Comparison of ENCODE assay signal across 29 cellular contexts in genomic region chr3:151686257-151686656, GRCh38. TPM values are rescaled to one million over a fixed set of nuclear protein-coding genes. Genes with fewer than 3 reads are reported as not detected.
DNase-seq lines count a peak whose midpoint lies in the region; ATAC-seq and TF ChIP-seq lines count a peak whose summit lies in the region.
"Had no signal": no experiment of that assay in that cellular context is flagged by ENCODE, and none has a peak within 500 bp of the region (broad histone marks: within the 10 kb centered on the region; RNA-seq: fewer than 3 reads in every experiment).

No MANE protein-coding gene starts in this region.

- in situ Hi-C loops in KBM-7 (cut with MboI; ENCODE audit: low pct_unique_long_range_greater_than_20kb, low sequenced_read_pairs), result no loop called here

- no peak overlapping the region for H3K4me3 ChIP-seq in epithelial cell of esophagus (ENCODE audit: low read length)
- H3K4me3 ChIP-seq: A549, skin epidermis had no signal

- TF ChIP-seq CTCF in epithelial cell of esophagus (IDR thresholded peaks at IDR 0.05; ENCODE audit: insufficient read depth, low read depth, low read length, missing control alignments), result no peak

- ATAC-seq in GM21360 (IDR thresholded peaks at IDR 0.05; ENCODE audit: unreplicated experiment) (no peak), GM19463 (IDR thresholded peaks at IDR 0.05; ENCODE audit: unreplicated experiment) (no peak)
- ATAC-seq: A549; activated CD8-positive, alpha-beta T cell treated with anti-CD3 and anti-CD28 coated beads for 36 hours; natural killer cell; PC-3 had no signal

- peak; percentile 53 for DNase-seq in A172 (ENCODE audit: low spot score)
- peak; percentile 40 for DNase-seq in KBM-7
- DNase-seq in SW480 (ENCODE audit: low spot score), result peak; percentile 81
- DNase-seq in epithelial cell of esophagus (ENCODE audit: low read depth), result peak; percentile 33
- no peak for DNase-seq in islet precursor cell
- DNase-seq in GM03348 (ENCODE audit: low spot score), result no peak
- DNase-seq: activated CD4-positive, CD25-positive, alpha-beta regulatory T cell treated with anti-CD3 and anti-CD28 coated beads, Interleukin-2, amount 50 U/mL, for 72 hours; activated CD8-positive, alpha-beta T cell treated with anti-CD3 and anti-CD28 coated beads for 36 hours; activated effector memory CD4-positive, alpha-beta T cell treated with Interleukin-2 at 50 U/mL for 16 hours; activated naive CD8-positive, alpha-beta T cell treated with anti-CD3 and anti-CD28 coated beads, Interleukin-2, amount 10 ng/mL, durations not matched to agents 7 days and 5 days; CD4-positive, alpha-beta T cell; dermis blood vessel endothelial cell; KG1; natural killer cell; NCI-H146; PC-3; SIG-M5; stimulated activated CD4-positive, alpha-beta T cell treated with anti-CD3 and anti-CD28 coated beads, Interleukin-1b, Interleukin-23, amount 100 ng/mL, for 48 hours; SW 1271; T1000; trophoblast cell had no signal

RNA-seq across cellular contexts. Expression of gene AADACL2, which starts 47.5 kb away (rescaled TPM):
- total RNA-seq in A172 (2014; rRNA removed; shearing (Covaris generic)), result not detected in 2 replicates
- total RNA-seq: activated CD8-positive, alpha-beta T cell treated with anti-CD3 and anti-CD28 coated beads for 36 hours; activated naive CD8-positive, alpha-beta T cell treated with anti-CD3 and anti-CD28 coated beads, Interleukin-2, amount 10 ng/mL, durations not matched to agents 7 days and 5 days; CD4-positive, alpha-beta T cell; dermis blood vessel endothelial cell; fibroblast of lung; HT-29; natural killer cell; NCI-H460; osteoblast; PC-3 had no signal

Comparison
In these comparisons a context has a peak if more than half of its experiments do, and no peak if none do; other contexts are left out.
1. DNase-seq: peak in A172 (single experiment), KBM-7 (single experiment), SW480 (single experiment) and epithelial cell of esophagus (single experiment); none in islet precursor cell (single experiment) and GM03348 (single experiment).